25 cellular contexts compared by ENCODE assay signal in genomic region chr4:107098403-107098802, GRCh38.
"Had no signal": no experiment of that assay in that cellular context is flagged by ENCODE, and none has a peak within 500 bp of the region (broad histone marks: within the 10 kb centered on the region; RNA-seq: fewer than 3 reads in every experiment).

No MANE protein-coding gene starts in this region.

- H3K27ac ChIP-seq: breast epithelium, coronary artery, epithelial cell of prostate, heart right ventricle, right atrium auricular region, spleen, thyroid gland, upper lobe of right lung had no signal

- H3K4me3 ChIP-seq: breast epithelium, coronary artery, heart right ventricle, mucosa of descending colon, right atrium auricular region, spleen, thyroid gland, upper lobe of right lung had no signal

- H3K9me3 ChIP-seq: breast epithelium, mucosa of descending colon, right atrium auricular region, spleen, thyroid gland, upper lobe of right lung had no signal

- H3K36me3 ChIP-seq: breast epithelium, heart right ventricle, right atrium auricular region, spleen, thyroid gland, upper lobe of right lung had no signal

- H3K27ac Mint-ChIP-seq: activated B cell treated with CpG ODN at 0.5 μM for 24 hours; activated CD4-positive, alpha-beta T cell treated with anti-CD3 and anti-CD28 coated beads for 36 hours; activated naive CD8-positive, alpha-beta T cell treated with anti-CD3 and anti-CD28 coated beads for 36 hours; activated T-helper 2 cell treated with anti-CD3 and anti-CD28 coated beads, Interferon-gamma antibody, Interleukin-2, Interleukin-4, amounts not matched to agents 10 μg/mL and 5 μg/mL and 100 μg/mL, durations not matched to agents 14 hours and 24 hours and 36 hours; naive B cell had no signal

- H3K4me3 Mint-ChIP-seq: activated B cell treated with CpG ODN at 0.5 μM for 24 hours; activated CD4-positive, alpha-beta T cell treated with anti-CD3 and anti-CD28 coated beads for 36 hours; activated naive CD8-positive, alpha-beta T cell treated with anti-CD3 and anti-CD28 coated beads for 36 hours; activated T-cell treated with anti-CD3 and anti-CD28 coated beads, Interleukin-2, amount 50 U/mL, for 4 hours; naive B cell; neural crest cell had no signal

- H3K27me3 Mint-ChIP-seq: activated B cell treated with CpG ODN at 0.5 μM for 24 hours had no signal

- H3K4me1 ChIP-seq: breast epithelium, heart right ventricle, right atrium auricular region, spleen, thyroid gland, upper lobe of right lung had no signal

- DNase-seq: activated B cell treated with CpG ODN at 0.5 μM for 24 hours; activated CD4-positive, alpha-beta T cell treated with anti-CD3 and anti-CD28 coated beads for 36 hours; activated CD4-positive, alpha-beta T cell treated with anti-CD3 and anti-CD28 coated beads, Interleukin-2, amount 50 U/mL, for 4 hours; activated CD8-positive, alpha-beta memory T cell treated with anti-CD3 and anti-CD28 coated beads for 24 hours; activated CD8-positive, alpha-beta memory T cell treated with anti-CD3 and anti-CD28 coated beads, Interleukin-2, amount 50 U/mL, for 4 hours; activated naive CD4-positive, alpha-beta T cell; activated naive CD8-positive, alpha-beta T cell treated with anti-CD3 and anti-CD28 coated beads for 36 hours; activated T-cell treated with anti-CD3 and anti-CD28 coated beads, Interleukin-2, amount 50 U/mL, for 4 hours; heart right ventricle; left colon; mesendoderm; mucosa of descending colon; naive B cell; spleen; stimulated activated CD4-positive, alpha-beta T cell treated with anti-CD3 and anti-CD28 coated beads, Interleukin-4, amount 100 ng/mL, for 24 hours; stimulated activated naive CD4-positive, alpha-beta T cell treated with Interleukin-2 at 50 U/mL for 16 hours; T-helper 9 cell; thyroid gland; upper lobe of right lung had no signal

- H3K9me3 Mint-ChIP-seq: activated B cell treated with CpG ODN at 0.5 μM for 24 hours; activated naive CD8-positive, alpha-beta T cell treated with anti-CD3 and anti-CD28 coated beads for 36 hours; activated T-cell treated with anti-CD3 and anti-CD28 coated beads, Interleukin-2, amount 50 U/mL, for 4 hours; activated T-helper 2 cell treated with anti-CD3 and anti-CD28 coated beads, Interferon-gamma antibody, Interleukin-2, Interleukin-4, amounts not matched to agents 10 μg/mL and 5 μg/mL and 100 μg/mL, durations not matched to agents 14 hours and 24 hours and 36 hours; neural crest cell had no signal

- H3K4me1 Mint-ChIP-seq: activated B cell treated with CpG ODN at 0.5 μM for 24 hours; activated CD4-positive, alpha-beta T cell treated with anti-CD3 and anti-CD28 coated beads for 36 hours; activated naive CD8-positive, alpha-beta T cell treated with anti-CD3 and anti-CD28 coated beads for 36 hours; naive B cell; neural crest cell had no signal

- H3K27me3 ChIP-seq: breast epithelium, right atrium auricular region, spleen, thyroid gland, upper lobe of right lung had no signal

- H3K36me3 Mint-ChIP-seq: activated naive CD8-positive, alpha-beta T cell treated with anti-CD3 and anti-CD28 coated beads for 36 hours; naive B cell had no signal

- ATAC-seq: activated CD4-positive, alpha-beta T cell treated with anti-CD3 and anti-CD28 coated beads for 36 hours; activated T-cell treated with anti-CD3 and anti-CD28 coated beads, Interleukin-2, amount 50 U/mL, for 4 hours; heart right ventricle; left colon; mucosa of descending colon; upper lobe of right lung had no signal
